Comparison of ENCODE assay signal across 9 cellular contexts in the genomic region with DNA sequence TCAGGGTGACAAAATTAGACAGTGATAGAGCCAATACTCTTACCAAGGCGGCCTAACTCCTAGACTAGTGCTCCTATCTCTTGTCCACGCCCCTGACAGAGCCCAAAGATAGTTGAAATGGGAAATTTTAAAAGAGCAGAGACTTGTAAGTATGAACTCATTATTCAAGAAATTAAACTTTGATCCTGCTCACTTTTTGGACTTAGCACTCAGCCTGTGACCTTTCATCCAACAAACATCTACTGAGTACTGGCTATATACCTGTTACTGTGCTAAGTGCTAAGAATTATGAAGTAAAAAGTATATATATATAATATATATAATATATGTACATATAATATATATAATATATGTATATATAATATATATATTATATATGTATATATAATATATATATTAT. TPM values are rescaled to one million over a fixed set of nuclear protein-coding genes. Genes with fewer than 3 reads are reported as not detected.
A peak's percentile ranks its signal among the peaks of the same experiment; 100 is the strongest.
DNase-seq lines count a peak whose midpoint lies in the region; ATAC-seq, FAIRE-seq and TF ChIP-seq lines count a peak whose summit lies in the region.
"Had no signal": no experiment of that assay in that cellular context is flagged by ENCODE, and none has a peak within 500 bp of the region (broad histone marks: within the 10 kb centered on the region; RNA-seq: fewer than 3 reads in every experiment).

No MANE protein-coding gene starts in this region.

- peak overlapping the region; percentile 92 for H3K4me2 ChIP-seq in keratinocyte (ENCODE audit: control insufficient read depth, extremely low read depth, insufficient read depth, low read depth, low read length)

- no peaks in the 10 kb centered on the region for H3K9me1 ChIP-seq in keratinocyte (ENCODE audit: control insufficient read depth, extremely low read depth, insufficient read depth, low read length)

- H3K4me1 ChIP-seq in keratinocyte (ENCODE audit: control insufficient read depth, extremely low read depth, insufficient read depth, low read length) (peaks cover 18% of the 10 kb centered on the region), thyroid gland (peaks cover 8 to 15% of the 10 kb centered on the region in 2 donors)

- DNase-seq in activated T-cell treated with anti-CD3 and anti-CD28 coated beads, Interleukin-2, amount 50 U/mL, for 4 hours, result no peak
- DNase-seq in activated T-cell treated with anti-CD3 and anti-CD28 coated beads, Interleukin-2, amount 50 U/mL, for 1 hour, result no peak
- DNase-seq in T-helper 17 cell, result no peak
- no peak for DNase-seq in keratinocyte (ENCODE audit: low read depth, low spot score)
- DNase-seq in thyroid gland, result no peak
- DNase-seq in NCI-H2081 (lab: John Stamatoyannopoulos, UW), result no peak
- no peak for DNase-seq in SKM-1 treated with dmso at 0.1 percent for 144 hours (lab: John Stamatoyannopoulos, UW; ENCODE audit: unreplicated experiment)
- DNase-seq: GF-D8 had no signal

- no peak for ATAC-seq in activated T-cell treated with anti-CD3 and anti-CD28 coated beads, Interleukin-2, amount 50 U/mL, for 4 hours
- ATAC-seq in T-helper 17 cell, result no peak
- no peak for ATAC-seq in GM18907 (IDR thresholded peaks at IDR 0.05; ENCODE audit: unreplicated experiment)

- H3K27me3 Mint-ChIP-seq in activated T-cell treated with anti-CD3 and anti-CD28 coated beads, Interleukin-2, amount 50 U/mL, for 4 hours (ENCODE audit: low read depth), result no peaks in the 10 kb centered on the region
- H3K27me3 Mint-ChIP-seq in T-helper 17 cell, result no peaks in the 10 kb centered on the region

- dilution Hi-C loops in keratinocyte (cut with MboI; ENCODE audit: extremely low pct_ligation_motif_present, low sequenced_read_pairs), result no loop called here

- H3K4me1 Mint-ChIP-seq in activated T-cell treated with anti-CD3 and anti-CD28 coated beads, Interleukin-2, amount 50 U/mL, for 4 hours (ENCODE audit: low read depth), result peaks cover 22% of the 10 kb centered on the region
- peaks cover 18% of the 10 kb centered on the region for H3K4me1 Mint-ChIP-seq in T-helper 17 cell

- peak overlapping the region; percentile 87 for H3K27ac ChIP-seq in keratinocyte (ENCODE audit: control insufficient read depth, insufficient read depth, low read length)
- peak overlapping the region in 2 of 3 donors; percentile 74 to 93 for H3K27ac ChIP-seq in thyroid gland

- no peaks in the 10 kb centered on the region for H4K20me1 ChIP-seq in keratinocyte (ENCODE audit: control insufficient read depth, extremely low read depth, insufficient read depth, low read length)

- H3K9me3 ChIP-seq in T-helper 17 cell (ENCODE audit: control insufficient read depth, low read length, poor library complexity, severe bottlenecking) (no peaks in the 10 kb centered on the region), keratinocyte (ENCODE audit: control insufficient read depth, low read depth, low read length) (no peaks in the 10 kb centered on the region), thyroid gland (no peaks in the 10 kb centered on the region)

- H3K4me3 Mint-ChIP-seq in activated T-cell treated with anti-CD3 and anti-CD28 coated beads, Interleukin-2, amount 50 U/mL, for 4 hours, result peak overlapping the region; percentile 100
- no peak overlapping the region for H3K4me3 Mint-ChIP-seq in T-helper 17 cell

- H3K27me3 ChIP-seq in keratinocyte (ENCODE audit: control insufficient read depth, extremely low read depth, insufficient read depth, low read length) (no peaks in the 10 kb centered on the region), thyroid gland (no peaks in the 10 kb centered on the region)

- H3K36me3 ChIP-seq in keratinocyte (ENCODE audit: control insufficient read depth in 2 of 2, extremely low read depth in 1 of 2, insufficient read depth in 2 of 2, low read length in 2 of 2) (peaks cover 7 to 16% of the 10 kb centered on the region in 2 experiments), thyroid gland (peaks cover 0 to 8% of the 10 kb centered on the region in 2 donors)

- peaks cover 46% of the 10 kb centered on the region for H3K79me2 ChIP-seq in keratinocyte (ENCODE audit: control insufficient read depth, insufficient read depth, low read length)

- no peak for FAIRE-seq in keratinocyte (lab: Jason Lieb, UNC)

- WGBS in thyroid gland, 2 donors, result 87 to 93% methylated on average over 2 of the region's 2 CpGs

- TF ChIP-seq CTCF in keratinocyte (optimal IDR thresholded peaks at IDR 0.05 in 1 of 3, IDR thresholded peaks at IDR 0.05 in 1 of 3, conservative IDR thresholded peaks at IDR 0.05 in 1 of 3; ENCODE audit: extremely low read depth in 1 of 3, insufficient read depth in 2 of 3, low read length in 3 of 3) (no peak), thyroid gland (IDR thresholded peaks at IDR 0.05) (no peak)

- intact Hi-C loops in thyroid gland (cut with DNase I), result no loop called here

- H3K27ac Mint-ChIP-seq in T-helper 17 cell, result peak overlapping the region; percentile 97

- no peaks in the 10 kb centered on the region for H3K9me3 Mint-ChIP-seq in activated T-cell treated with anti-CD3 and anti-CD28 coated beads, Interleukin-2, amount 50 U/mL, for 4 hours

- no peak for TF ChIP-seq POLR2A in thyroid gland (IDR thresholded peaks at IDR 0.05)

- no peak overlapping the region for H2AFZ ChIP-seq in keratinocyte (ENCODE audit: control insufficient read depth, low read length)

- H3K9ac ChIP-seq in keratinocyte (ENCODE audit: control insufficient read depth, extremely low read depth, insufficient read depth, low read length), result peak overlapping the region; percentile 97

- H3K4me3 ChIP-seq in keratinocyte (ENCODE audit: control insufficient read depth in 2 of 3, extremely low read depth in 1 of 3, insufficient read depth in 2 of 3, low read depth in 1 of 3, low read length in 3 of 3) (peak overlapping the region in 2 of 3 experiments; percentile 98 to 100), thyroid gland (replicated peaks in 1 of 3) (no peak overlapping the region)

- H3K36me3 Mint-ChIP-seq in activated T-cell treated with anti-CD3 and anti-CD28 coated beads, Interleukin-2, amount 50 U/mL, for 4 hours (ENCODE audit: insufficient read depth), result peaks cover 9% of the 10 kb centered on the region
- H3K36me3 Mint-ChIP-seq in T-helper 17 cell (ENCODE audit: low read depth), result peaks cover 2% of the 10 kb centered on the region

RNA-seq across cellular contexts. Expression of a gene that starts 1.2 kb away (rescaled TPM):
- total RNA-seq in activated T-cell treated with anti-CD3 and anti-CD28 coated beads, Interleukin-2, amount 50 U/mL, for 4 hours, result 10 to 100 TPM; 10.2 to 11.1 (median 10.4) TPM
- 10 to 100 TPM; 14.6 to 16.2 TPM for total RNA-seq in T-helper 17 cell
- polyA plus RNA-seq in keratinocyte, result 16.0 to 21.1 TPM (median 18.2 TPM) in 3 replicates
- 4.7 TPM for polyA plus RNA-seq in keratinocyte (2011; ENCODE audit: low read depth)
- 13.6 and 19.9 TPM in 2 replicates for polyA plus RNA-seq in keratinocyte (2011; cell fraction: cytosol; rRNA removed)
- polyA plus RNA-seq in keratinocyte (2011; cell fraction: nucleus; rRNA removed), result 26.0 and 26.9 TPM in 2 replicates
- polyA plus RNA-seq in keratinocyte (2012; ENCODE audit: low replicate concordance), result 3.8 and 11.4 TPM in 2 replicates
- 9.6 to 39.3 TPM (median 25.0 TPM) in 3 replicates for polyA minus RNA-seq in keratinocyte
- polyA minus RNA-seq in keratinocyte (2011; cell fraction: cytosol; rRNA and poly(A)+ RNA removed), result 12.5 TPM
- polyA minus RNA-seq in keratinocyte (2011; cell fraction: nucleus; rRNA and poly(A)+ RNA removed), result 24.8 and 43.3 TPM in 2 replicates
- 10 to 100 TPM; 37.0 to 56.6 (median 45.6) TPM for total RNA-seq in thyroid gland

RNA-seq across cellular contexts. Expression of a gene that starts 1.5 kb away (rescaled TPM):
- total RNA-seq in activated T-cell treated with anti-CD3 and anti-CD28 coated beads, Interleukin-2, amount 50 U/mL, for 4 hours, result 10 to 100 TPM; 14.5 to 16.5 (median 14.8) TPM
- total RNA-seq in T-helper 17 cell, result 10 to 100 TPM; 11.6 to 12.4 TPM
- 10.9 to 17.6 TPM (median 15.2 TPM) in 3 replicates for polyA plus RNA-seq in keratinocyte
- 23.6 TPM for polyA plus RNA-seq in keratinocyte (2011; ENCODE audit: low read depth)
- polyA plus RNA-seq in keratinocyte (2011; cell fraction: cytosol; rRNA removed), result 8.7 and 17.4 TPM in 2 replicates
- 18.9 and 26.3 TPM in 2 replicates for polyA plus RNA-seq in keratinocyte (2011; cell fraction: nucleus; rRNA removed)
- 17.4 and 21.0 TPM in 2 replicates for polyA plus RNA-seq in keratinocyte (2012; ENCODE audit: low replicate concordance)
- 4.2 to 10.5 TPM (median 4.4 TPM) in 3 replicates for polyA minus RNA-seq in keratinocyte
- polyA minus RNA-seq in keratinocyte (2011; cell fraction: cytosol; rRNA and poly(A)+ RNA removed), result 8.1 TPM
- 10.8 and 16.0 TPM in 2 replicates for polyA minus RNA-seq in keratinocyte (2011; cell fraction: nucleus; rRNA and poly(A)+ RNA removed)
- total RNA-seq in thyroid gland, result 10 to 100 TPM; 23.7 to 36.2 (median 29.0) TPM

Comparison
In these comparisons a context has a peak if more than half of its experiments do, and no peak if none do; other contexts are left out.
1. H3K4me3 ChIP-seq: peak in keratinocyte (2 of 3); none in thyroid gland (0 of 3).